1 cellular context compared by ENCODE assay signal in the genomic region with DNA sequence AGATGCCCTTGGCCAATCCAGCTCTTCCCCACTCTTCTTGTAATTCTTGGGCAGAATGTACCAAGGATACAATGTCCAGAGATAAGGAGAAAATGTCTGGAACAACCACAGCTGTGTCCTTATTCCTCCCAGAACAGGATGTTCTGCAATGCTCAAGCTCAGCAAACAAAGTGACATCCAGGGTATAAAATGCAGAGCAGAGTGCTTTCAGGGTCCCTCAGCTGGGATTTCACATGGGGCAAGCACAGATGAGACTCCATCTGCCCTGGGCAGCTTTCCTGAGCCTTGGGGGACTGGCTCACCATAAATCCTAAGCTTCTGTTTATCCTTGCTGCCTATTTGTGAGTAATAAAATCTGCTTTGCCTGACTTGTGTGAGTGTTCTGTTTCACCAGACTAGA.
TF ChIP-seq lines count a peak whose summit lies in the region.

No MANE protein-coding gene starts in this region.

TF ChIP-seq in SK-N-SH, 30 proteins besides CTCF, POLR2A, EP300 and RAD21 (continued from another document):
- TF ChIP-seq, protein P1, sequence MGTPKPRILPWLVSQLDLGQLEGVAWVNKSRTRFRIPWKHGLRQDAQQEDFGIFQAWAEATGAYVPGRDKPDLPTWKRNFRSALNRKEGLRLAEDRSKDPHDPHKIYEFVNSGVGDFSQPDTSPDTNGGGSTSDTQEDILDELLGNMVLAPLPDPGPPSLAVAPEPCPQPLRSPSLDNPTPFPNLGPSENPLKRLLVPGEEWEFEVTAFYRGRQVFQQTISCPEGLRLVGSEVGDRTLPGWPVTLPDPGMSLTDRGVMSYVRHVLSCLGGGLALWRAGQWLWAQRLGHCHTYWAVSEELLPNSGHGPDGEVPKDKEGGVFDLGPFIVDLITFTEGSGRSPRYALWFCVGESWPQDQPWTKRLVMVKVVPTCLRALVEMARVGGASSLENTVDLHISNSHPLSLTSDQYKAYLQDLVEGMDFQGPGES (IDR thresholded peaks at IDR 0.05; ENCODE audit: low read depth, low read length) = no peak
